In genomic region chr6:31663087-31663960, GRCh38 we compare ENCODE assay signal across 8 cellular contexts. TPM values are rescaled to one million over a fixed set of nuclear protein-coding genes. Genes with fewer than 3 reads are reported as not detected.
DNase-seq lines count a peak whose midpoint lies in the region; ATAC-seq and TF ChIP-seq lines count a peak whose summit lies in the region.

No MANE protein-coding gene starts in this region.

- no peak for ATAC-seq in GM18498 (IDR thresholded peaks at IDR 0.05; ENCODE audit: unreplicated experiment)

- H3K27me3 ChIP-seq in Peyer's patch (no peaks in the 10 kb centered on the region), prostate gland (replicated peaks; ENCODE audit: insufficient read depth) (no peaks in the 10 kb centered on the region)

- intact Hi-C loops in prostate gland (cut with DNase I), result no loop called here

- H3K4me3 ChIP-seq in Peyer's patch (peak overlapping the region; percentile 68 to 95 (median 79)), prostate gland (peak overlapping the region; percentile 65 to 92)

- H3K36me3 ChIP-seq in Peyer's patch (peaks cover 0 to 23% (median 0%) of the 10 kb centered on the region in 3 donors), prostate gland (peaks cover under 1 to 7% of the 10 kb centered on the region in 2 donors)

- H3K4me1 ChIP-seq in Peyer's patch, result peaks cover 9 to 62% (median 18%) of the 10 kb centered on the region in 4 donors
- H3K4me1 ChIP-seq in prostate gland (replicated peaks), result peaks cover 31% of the 10 kb centered on the region

- no peak for TF ChIP-seq POLR2A in Peyer's patch (IDR thresholded peaks at IDR 0.05)
- TF ChIP-seq POLR2A in prostate gland (IDR thresholded peaks at IDR 0.05), result no peak

- DNase-seq in EL (peak; percentile 45), Peyer's patch (no peak), epithelial cell of prostate (ENCODE audit: low read depth, low spot score) (no peak), prostate gland (ENCODE audit: low spot score) (no peak), NOMO-1 treated with dmso at 0.1 percent for 144 hours (lab: John Stamatoyannopoulos, UW; ENCODE audit: unreplicated experiment) (no peak), G401 (ENCODE audit: low spot score) (no peak), NCI-H187 (lab: John Stamatoyannopoulos, UW) (no peak)

- in situ Hi-C loops in G401 (cut with HindIII; ENCODE audit: low sequenced_read_pairs), result no loop called here

- H3K9me3 ChIP-seq in Peyer's patch, result no peaks in the 10 kb centered on the region
- H3K9me3 ChIP-seq in prostate gland, result no peaks in the 10 kb centered on the region

- H3K27ac ChIP-seq in Peyer's patch (peak overlapping the region; percentile 92 to 99 (median 95)), epithelial cell of prostate (peak overlapping the region; percentile 89), prostate gland (peak overlapping the region; percentile 94 to 96)

- TF ChIP-seq CTCF in Peyer's patch (IDR thresholded peaks at IDR 0.05) (no peak), prostate gland (IDR thresholded peaks at IDR 0.05) (no peak)

- 52% methylated on average over 10 of the region's 10 CpGs for WGBS in prostate gland

RNA-seq across cellular contexts. Expression of gene GPANK1, which starts 1.5 kb away (rescaled TPM):
- total RNA-seq in Peyer's patch (10 to 100 TPM; 29.4 to 63.5 (median 41.9) TPM), prostate gland (10 to 100 TPM; 19.7 to 28.1 TPM)
- 24.9 and 31.6 TPM in 2 replicates for total RNA-seq in G401 (2014; rRNA removed; shearing (Covaris generic))

RNA-seq across cellular contexts. Expression of gene CSNK2B, which starts 2.6 kb away (rescaled TPM):
- total RNA-seq in Peyer's patch, result 100 to 1,000 TPM; 209 to 243 (median 227) TPM
- total RNA-seq in prostate gland, result 100 to 1,000 TPM; 214 to 285 TPM
- 105 and 107 TPM in 2 replicates for total RNA-seq in G401 (2014; rRNA removed; shearing (Covaris generic))

RNA-seq across cellular contexts. Expression of gene C6orf47, which starts 2.7 kb away (rescaled TPM):
- total RNA-seq in Peyer's patch (10 to 100 TPM; 26.4 to 46.7 (median 37.2) TPM), prostate gland (10 to 100 TPM; 25.5 to 30.1 TPM)
- total RNA-seq in G401 (2014; rRNA removed; shearing (Covaris generic)), result 12.4 and 16.2 TPM in 2 replicates

RNA-seq across cellular contexts. Expression of gene LY6G5B, which starts 6.5 kb away (rescaled TPM):
- 10 to 100 TPM in 3 of 4 donors, 1 to 10 TPM in 1; 7.2 to 25.6 (median 19.7) TPM for total RNA-seq in Peyer's patch
- total RNA-seq in prostate gland, result 10 to 100 TPM in 1 of 2 donors, 1 to 10 TPM in 1; 1.8 to 13.0 TPM
- total RNA-seq in G401 (2014; rRNA removed; shearing (Covaris generic)), result 2.0 TPM in 1 of 2 replicates, not detected in the other

RNA-seq across cellular contexts. Expression of gene APOM, which starts 7.6 kb away (rescaled TPM):
- 10 to 100 TPM in 3 of 4 donors, not detected in 1; 10.0 to 34.9 (median 10.9) TPM for total RNA-seq in Peyer's patch
- 1 to 10 TPM; 1.6 to 6.8 TPM for total RNA-seq in prostate gland
- 2.3 and 3.6 TPM in 2 replicates for total RNA-seq in G401 (2014; rRNA removed; shearing (Covaris generic))
